1 cellular context compared by ENCODE assay signal in the genomic region with DNA sequence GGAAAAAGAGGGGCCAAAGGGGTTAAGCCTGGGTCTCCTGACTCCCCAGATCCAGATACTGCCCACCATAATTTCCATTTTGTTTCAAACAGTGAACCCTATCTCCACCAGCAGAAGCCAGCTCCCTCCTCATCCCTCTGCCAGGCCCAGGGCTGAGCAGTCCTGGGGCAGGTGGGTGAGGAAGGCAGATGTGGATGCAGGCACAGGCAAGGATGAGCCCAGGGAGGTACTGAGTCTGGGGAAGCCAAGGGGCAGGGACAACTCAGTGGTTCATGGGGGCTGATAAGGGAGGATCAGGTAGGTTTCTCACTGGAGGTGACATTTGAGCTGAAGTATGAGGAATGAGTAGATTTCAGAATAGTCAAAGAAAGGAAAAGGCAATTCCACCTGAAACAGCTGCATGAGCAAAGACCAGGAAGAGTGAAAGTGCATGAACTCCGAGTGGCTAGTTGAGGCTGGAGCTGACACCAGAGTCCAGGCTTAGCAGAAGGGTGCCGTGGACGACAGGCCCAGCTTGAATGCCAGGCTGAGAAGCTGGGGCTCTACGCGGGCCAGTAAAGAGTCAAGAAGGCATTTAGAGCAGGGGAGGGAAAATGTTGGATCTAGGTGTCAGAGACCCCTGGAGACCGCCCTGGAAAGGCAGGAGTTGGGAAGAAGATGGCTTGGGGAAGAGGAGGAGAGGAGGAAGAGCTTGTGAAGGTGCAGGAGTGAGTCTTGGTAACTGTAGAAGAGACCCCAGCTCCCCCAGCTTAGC.
TF ChIP-seq lines count a peak whose summit lies in the region.

No MANE protein-coding gene starts in this region.

TF ChIP-seq in K562, 482 proteins besides CTCF, POLR2A, EP300 and RAD21:
- TF ChIP-seq, protein P1, sequence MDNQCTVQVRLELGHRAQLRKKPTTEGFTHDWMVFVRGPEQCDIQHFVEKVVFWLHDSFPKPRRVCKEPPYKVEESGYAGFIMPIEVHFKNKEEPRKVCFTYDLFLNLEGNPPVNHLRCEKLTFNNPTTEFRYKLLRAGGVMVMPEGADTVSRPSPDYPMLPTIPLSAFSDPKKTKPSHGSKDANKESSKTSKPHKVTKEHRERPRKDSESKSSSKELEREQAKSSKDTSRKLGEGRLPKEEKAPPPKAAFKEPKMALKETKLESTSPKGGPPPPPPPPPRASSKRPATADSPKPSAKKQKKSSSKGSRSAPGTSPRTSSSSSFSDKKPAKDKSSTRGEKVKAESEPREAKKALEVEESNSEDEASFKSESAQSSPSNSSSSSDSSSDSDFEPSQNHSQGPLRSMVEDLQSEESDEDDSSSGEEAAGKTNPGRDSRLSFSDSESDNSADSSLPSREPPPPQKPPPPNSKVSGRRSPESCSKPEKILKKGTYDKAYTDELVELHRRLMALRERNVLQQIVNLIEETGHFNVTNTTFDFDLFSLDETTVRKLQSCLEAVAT (IDR thresholded peaks at IDR 0.05) = peak in 1 of 2 experiments; percentile 68; a peak in 1 of 4 replicates
- TF ChIP-seq HDAC1 (IDR thresholded peaks at IDR 0.05) (peak in 1 of 2 experiments; percentile 31; a peak in 1 of 4 replicates), CC2D1A (IDR thresholded peaks at IDR 0.05) (peak; percentile 74), POLR2B (IDR thresholded peaks at IDR 0.05; ENCODE audit: low read depth, partially characterized antibody) (peak; percentile 43), MEF2A (IDR thresholded peaks at IDR 0.05; ENCODE audit: control insufficient read depth, low read depth, low read length) (no peak), FOXJ2 (tag; IDR thresholded peaks at IDR 0.05) (no peak), SUPT5H (IDR thresholded peaks at IDR 0.05) (0 out of 2 replicates have a peak, but pooled peaks have one; percentile 40), TARDBP (IDR thresholded peaks at IDR 0.05) (0 out of 2 replicates have a peak, but pooled peaks have one; percentile 36), ELF4 (CRISPR knock-in tag; IDR thresholded peaks at IDR 0.05) (peak; percentile 81; the same call in 1 of the 2 replicates), ZNF431 (CRISPR knock-in tag; IDR thresholded peaks at IDR 0.05) (no peak), NBN (IDR thresholded peaks at IDR 0.05; ENCODE audit: low read depth) (0 out of 2 replicates have a peak, but pooled peaks have one; percentile 33), HDGF (IDR thresholded peaks at IDR 0.05) (peak; percentile 92), GATAD2A (IDR thresholded peaks at IDR 0.05) (peak; percentile 49), ZNF121 (CRISPR knock-in tag; conservative IDR thresholded peaks at IDR 0.05) (no peak), SIRT6 (IDR thresholded peaks at IDR 0.05; ENCODE audit: low read depth, low read length) (no peak), LARP7 (IDR thresholded peaks at IDR 0.05) (0 out of 2 replicates have a peak, but pooled peaks have one; percentile 47), DPF2 (IDR thresholded peaks at IDR 0.05) (0 out of 2 replicates have a peak, but pooled peaks have one; percentile 15), ARID2 (IDR thresholded peaks at IDR 0.05) (peak; percentile 79; the same call in 1 of the 2 replicates), MTA3 (IDR thresholded peaks at IDR 0.05; ENCODE audit: borderline replicate concordance) (0 out of 2 replicates have a peak, but pooled peaks have one; percentile 13), POLR3A (IDR thresholded peaks at IDR 0.05; ENCODE audit: borderline replicate concordance, extremely low read depth, insufficient read depth, insufficient read length) (no peak), MTA2 (IDR thresholded peaks at IDR 0.05; ENCODE audit: low read depth) (no peak), OTX1 (CRISPR knock-in tag; IDR thresholded peaks at IDR 0.05) (0 out of 2 replicates have a peak, but pooled peaks have one; percentile 5), ZNF436 (CRISPR knock-in tag; IDR thresholded peaks at IDR 0.05) (no peak), HDAC2 (IDR thresholded peaks at IDR 0.05) (no peak), BRD9 (IDR thresholded peaks at IDR 0.05; ENCODE audit: low read depth, partially characterized antibody) (peak; percentile 67), GATA2 (CRISPR knock-in tag; IDR thresholded peaks at IDR 0.05) (0 out of 2 replicates have a peak, but pooled peaks have one; percentile 25)
- TF ChIP-seq, protein P2, sequence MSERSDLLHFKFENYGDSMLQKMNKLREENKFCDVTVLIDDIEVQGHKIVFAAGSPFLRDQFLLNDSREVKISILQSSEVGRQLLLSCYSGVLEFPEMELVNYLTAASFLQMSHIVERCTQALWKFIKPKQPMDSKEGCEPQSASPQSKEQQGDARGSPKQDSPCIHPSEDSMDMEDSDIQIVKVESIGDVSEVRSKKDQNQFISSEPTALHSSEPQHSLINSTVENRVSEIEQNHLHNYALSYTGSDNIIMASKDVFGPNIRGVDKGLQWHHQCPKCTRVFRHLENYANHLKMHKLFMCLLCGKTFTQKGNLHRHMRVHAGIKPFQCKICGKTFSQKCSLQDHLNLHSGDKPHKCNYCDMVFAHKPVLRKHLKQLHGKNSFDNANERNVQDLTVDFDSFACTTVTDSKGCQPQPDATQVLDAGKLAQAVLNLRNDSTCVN (CRISPR knock-in tag; IDR thresholded peaks at IDR 0.05) = 0 out of 2 replicates have a peak, but pooled peaks have one; percentile 14
- TF ChIP-seq, protein P3, sequence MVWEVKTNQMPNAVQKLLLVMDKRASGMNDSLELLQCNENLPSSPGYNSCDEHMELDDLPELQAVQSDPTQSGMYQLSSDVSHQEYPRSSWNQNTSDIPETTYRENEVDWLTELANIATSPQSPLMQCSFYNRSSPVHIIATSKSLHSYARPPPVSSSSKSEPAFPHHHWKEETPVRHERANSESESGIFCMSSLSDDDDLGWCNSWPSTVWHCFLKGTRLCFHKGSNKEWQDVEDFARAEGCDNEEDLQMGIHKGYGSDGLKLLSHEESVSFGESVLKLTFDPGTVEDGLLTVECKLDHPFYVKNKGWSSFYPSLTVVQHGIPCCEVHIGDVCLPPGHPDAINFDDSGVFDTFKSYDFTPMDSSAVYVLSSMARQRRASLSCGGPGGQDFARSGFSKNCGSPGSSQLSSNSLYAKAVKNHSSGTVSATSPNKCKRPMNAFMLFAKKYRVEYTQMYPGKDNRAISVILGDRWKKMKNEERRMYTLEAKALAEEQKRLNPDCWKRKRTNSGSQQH (CRISPR knock-in tag; IDR thresholded peaks at IDR 0.05) = peak; percentile 62; the same call in 1 of the 2 replicates
